Comparison of ENCODE assay signal across 1 cellular context in the genomic region with DNA sequence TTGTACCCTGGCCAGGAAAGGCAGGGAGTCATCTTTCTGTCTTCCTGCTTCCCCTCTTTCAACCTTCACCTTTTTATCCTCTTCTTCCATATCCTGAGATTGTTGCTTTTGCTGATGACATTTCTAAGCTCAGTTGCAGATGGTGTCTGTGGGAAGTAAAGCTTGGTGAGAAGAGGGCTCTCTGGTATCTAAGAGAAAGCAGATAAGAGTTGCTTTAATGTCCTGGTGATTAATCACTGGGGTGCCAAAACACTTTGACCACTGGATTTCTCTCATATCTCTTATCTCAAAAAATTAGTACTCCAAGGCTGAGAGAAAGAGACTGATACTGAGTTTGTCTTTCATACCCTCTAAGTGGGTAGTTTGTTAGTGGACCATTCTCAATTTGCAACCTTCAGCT.
TF ChIP-seq lines count a peak whose summit lies in the region.

No MANE protein-coding gene starts in this region.

TF ChIP-seq in K562, 482 proteins besides CTCF, POLR2A, EP300 and RAD21 (continued from another document and continues in another):
- TF ChIP-seq, protein P1, sequence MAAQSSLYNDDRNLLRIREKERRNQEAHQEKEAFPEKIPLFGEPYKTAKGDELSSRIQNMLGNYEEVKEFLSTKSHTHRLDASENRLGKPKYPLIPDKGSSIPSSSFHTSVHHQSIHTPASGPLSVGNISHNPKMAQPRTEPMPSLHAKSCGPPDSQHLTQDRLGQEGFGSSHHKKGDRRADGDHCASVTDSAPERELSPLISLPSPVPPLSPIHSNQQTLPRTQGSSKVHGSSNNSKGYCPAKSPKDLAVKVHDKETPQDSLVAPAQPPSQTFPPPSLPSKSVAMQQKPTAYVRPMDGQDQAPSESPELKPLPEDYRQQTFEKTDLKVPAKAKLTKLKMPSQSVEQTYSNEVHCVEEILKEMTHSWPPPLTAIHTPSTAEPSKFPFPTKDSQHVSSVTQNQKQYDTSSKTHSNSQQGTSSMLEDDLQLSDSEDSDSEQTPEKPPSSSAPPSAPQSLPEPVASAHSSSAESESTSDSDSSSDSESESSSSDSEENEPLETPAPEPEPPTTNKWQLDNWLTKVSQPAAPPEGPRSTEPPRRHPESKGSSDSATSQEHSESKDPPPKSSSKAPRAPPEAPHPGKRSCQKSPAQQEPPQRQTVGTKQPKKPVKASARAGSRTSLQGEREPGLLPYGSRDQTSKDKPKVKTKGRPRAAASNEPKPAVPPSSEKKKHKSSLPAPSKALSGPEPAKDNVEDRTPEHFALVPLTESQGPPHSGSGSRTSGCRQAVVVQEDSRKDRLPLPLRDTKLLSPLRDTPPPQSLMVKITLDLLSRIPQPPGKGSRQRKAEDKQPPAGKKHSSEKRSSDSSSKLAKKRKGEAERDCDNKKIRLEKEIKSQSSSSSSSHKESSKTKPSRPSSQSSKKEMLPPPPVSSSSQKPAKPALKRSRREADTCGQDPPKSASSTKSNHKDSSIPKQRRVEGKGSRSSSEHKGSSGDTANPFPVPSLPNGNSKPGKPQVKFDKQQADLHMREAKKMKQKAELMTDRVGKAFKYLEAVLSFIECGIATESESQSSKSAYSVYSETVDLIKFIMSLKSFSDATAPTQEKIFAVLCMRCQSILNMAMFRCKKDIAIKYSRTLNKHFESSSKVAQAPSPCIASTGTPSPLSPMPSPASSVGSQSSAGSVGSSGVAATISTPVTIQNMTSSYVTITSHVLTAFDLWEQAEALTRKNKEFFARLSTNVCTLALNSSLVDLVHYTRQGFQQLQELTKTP (IDR thresholded peaks at IDR 0.05; ENCODE audit: low read depth in 1 of 2, partially characterized antibody in 2 of 2) = no peak
- TF ChIP-seq THRAP3 (IDR thresholded peaks at IDR 0.05; ENCODE audit: borderline replicate concordance) (no peak), NR4A1 (CRISPR knock-in tag; IDR thresholded peaks at IDR 0.05) (no peak), NR4A1 (tag; IDR thresholded peaks at IDR 0.05) (no peak), SLC30A9 (CRISPR knock-in tag; IDR thresholded peaks at IDR 0.05) (no peak), NR2F6 (CRISPR knock-in tag; IDR thresholded peaks at IDR 0.05) (no peak), TFAM (CRISPR knock-in tag; conservative IDR thresholded peaks at IDR 0.05) (no peak), L3MBTL2 (IDR thresholded peaks at IDR 0.05) (no peak), HSF4 (CRISPR knock-in tag; IDR thresholded peaks at IDR 0.05; ENCODE audit: borderline replicate concordance) (no peak), ARHGAP35 (IDR thresholded peaks at IDR 0.05; ENCODE audit: partially characterized antibody) (no peak), SMARCB1 (IDR thresholded peaks at IDR 0.05; ENCODE audit: insufficient read length, low read depth) (no peak), LARP7 (IDR thresholded peaks at IDR 0.05) (no peak), PTRF (tag; IDR thresholded peaks at IDR 0.05) (no peak), GABPB1 (CRISPR knock-in tag; IDR thresholded peaks at IDR 0.05) (no peak), ZNF232 (CRISPR knock-in tag; IDR thresholded peaks at IDR 0.05) (no peak), SIRT6 (IDR thresholded peaks at IDR 0.05; ENCODE audit: low read depth, low read length) (no peak), NCOR1 (IDR thresholded peaks at IDR 0.05) (peak; percentile 22), ZNF224 (CRISPR knock-in tag; IDR thresholded peaks at IDR 0.05) (no peak), CTBP1 (IDR thresholded peaks at IDR 0.05; ENCODE audit: borderline replicate concordance) (peak; percentile 79), SNIP1 (IDR thresholded peaks at IDR 0.05; ENCODE audit: low read depth) (no peak), TAL1 (IDR thresholded peaks at IDR 0.05) (peak; percentile 50; the same call in 1 of the 2 replicates), RBM39 (optimal IDR thresholded peaks at IDR 0.05; ENCODE audit: low read depth, low read length) (no peak), DACH1 (IDR thresholded peaks at IDR 0.05; ENCODE audit: partially characterized antibody) (no peak), FOXJ2 (tag; IDR thresholded peaks at IDR 0.05) (no peak), ZKSCAN3 (CRISPR knock-in tag; IDR thresholded peaks at IDR 0.05) (no peak), ZNF133 (CRISPR knock-in tag; IDR thresholded peaks at IDR 0.05) (no peak), SRSF1 (IDR thresholded peaks at IDR 0.05; ENCODE audit: low read depth, low read length) (no peak), KLF16 (IDR thresholded peaks at IDR 0.05) (peak; percentile 30; the same call in 1 of the 2 replicates)
- TF ChIP-seq, protein P2, sequence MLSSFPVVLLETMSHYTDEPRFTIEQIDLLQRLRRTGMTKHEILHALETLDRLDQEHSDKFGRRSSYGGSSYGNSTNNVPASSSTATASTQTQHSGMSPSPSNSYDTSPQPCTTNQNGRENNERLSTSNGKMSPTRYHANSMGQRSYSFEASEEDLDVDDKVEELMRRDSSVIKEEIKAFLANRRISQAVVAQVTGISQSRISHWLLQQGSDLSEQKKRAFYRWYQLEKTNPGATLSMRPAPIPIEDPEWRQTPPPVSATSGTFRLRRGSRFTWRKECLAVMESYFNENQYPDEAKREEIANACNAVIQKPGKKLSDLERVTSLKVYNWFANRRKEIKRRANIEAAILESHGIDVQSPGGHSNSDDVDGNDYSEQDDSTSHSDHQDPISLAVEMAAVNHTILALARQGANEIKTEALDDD (IDR thresholded peaks at IDR 0.05) = peak; percentile 64
- TF ChIP-seq, protein P3, sequence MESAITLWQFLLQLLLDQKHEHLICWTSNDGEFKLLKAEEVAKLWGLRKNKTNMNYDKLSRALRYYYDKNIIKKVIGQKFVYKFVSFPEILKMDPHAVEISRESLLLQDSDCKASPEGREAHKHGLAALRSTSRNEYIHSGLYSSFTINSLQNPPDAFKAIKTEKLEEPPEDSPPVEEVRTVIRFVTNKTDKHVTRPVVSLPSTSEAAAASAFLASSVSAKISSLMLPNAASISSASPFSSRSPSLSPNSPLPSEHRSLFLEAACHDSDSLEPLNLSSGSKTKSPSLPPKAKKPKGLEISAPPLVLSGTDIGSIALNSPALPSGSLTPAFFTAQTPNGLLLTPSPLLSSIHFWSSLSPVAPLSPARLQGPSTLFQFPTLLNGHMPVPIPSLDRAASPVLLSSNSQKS (CRISPR knock-in tag; IDR thresholded peaks at IDR 0.05) = no peak
- TF ChIP-seq, protein P4, sequence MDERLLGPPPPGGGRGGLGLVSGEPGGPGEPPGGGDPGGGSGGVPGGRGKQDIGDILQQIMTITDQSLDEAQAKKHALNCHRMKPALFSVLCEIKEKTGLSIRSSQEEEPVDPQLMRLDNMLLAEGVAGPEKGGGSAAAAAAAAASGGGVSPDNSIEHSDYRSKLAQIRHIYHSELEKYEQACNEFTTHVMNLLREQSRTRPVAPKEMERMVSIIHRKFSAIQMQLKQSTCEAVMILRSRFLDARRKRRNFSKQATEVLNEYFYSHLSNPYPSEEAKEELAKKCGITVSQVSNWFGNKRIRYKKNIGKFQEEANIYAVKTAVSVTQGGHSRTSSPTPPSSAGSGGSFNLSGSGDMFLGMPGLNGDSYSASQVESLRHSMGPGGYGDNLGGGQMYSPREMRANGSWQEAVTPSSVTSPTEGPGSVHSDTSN (CRISPR knock-in tag; IDR thresholded peaks at IDR 0.05; ENCODE audit: low read depth) = peak; percentile 73
- TF ChIP-seq, protein P4 (tag; conservative IDR thresholded peaks at IDR 0.05; ENCODE audit: low read depth) = peak; percentile 92
- TF ChIP-seq, protein P5, sequence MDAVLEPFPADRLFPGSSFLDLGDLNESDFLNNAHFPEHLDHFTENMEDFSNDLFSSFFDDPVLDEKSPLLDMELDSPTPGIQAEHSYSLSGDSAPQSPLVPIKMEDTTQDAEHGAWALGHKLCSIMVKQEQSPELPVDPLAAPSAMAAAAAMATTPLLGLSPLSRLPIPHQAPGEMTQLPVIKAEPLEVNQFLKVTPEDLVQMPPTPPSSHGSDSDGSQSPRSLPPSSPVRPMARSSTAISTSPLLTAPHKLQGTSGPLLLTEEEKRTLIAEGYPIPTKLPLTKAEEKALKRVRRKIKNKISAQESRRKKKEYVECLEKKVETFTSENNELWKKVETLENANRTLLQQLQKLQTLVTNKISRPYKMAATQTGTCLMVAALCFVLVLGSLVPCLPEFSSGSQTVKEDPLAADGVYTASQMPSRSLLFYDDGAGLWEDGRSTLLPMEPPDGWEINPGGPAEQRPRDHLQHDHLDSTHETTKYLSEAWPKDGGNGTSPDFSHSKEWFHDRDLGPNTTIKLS (IDR thresholded peaks at IDR 0.05; ENCODE audit: borderline replicate concordance, low read depth) = no peak
- TF ChIP-seq, protein P6, sequence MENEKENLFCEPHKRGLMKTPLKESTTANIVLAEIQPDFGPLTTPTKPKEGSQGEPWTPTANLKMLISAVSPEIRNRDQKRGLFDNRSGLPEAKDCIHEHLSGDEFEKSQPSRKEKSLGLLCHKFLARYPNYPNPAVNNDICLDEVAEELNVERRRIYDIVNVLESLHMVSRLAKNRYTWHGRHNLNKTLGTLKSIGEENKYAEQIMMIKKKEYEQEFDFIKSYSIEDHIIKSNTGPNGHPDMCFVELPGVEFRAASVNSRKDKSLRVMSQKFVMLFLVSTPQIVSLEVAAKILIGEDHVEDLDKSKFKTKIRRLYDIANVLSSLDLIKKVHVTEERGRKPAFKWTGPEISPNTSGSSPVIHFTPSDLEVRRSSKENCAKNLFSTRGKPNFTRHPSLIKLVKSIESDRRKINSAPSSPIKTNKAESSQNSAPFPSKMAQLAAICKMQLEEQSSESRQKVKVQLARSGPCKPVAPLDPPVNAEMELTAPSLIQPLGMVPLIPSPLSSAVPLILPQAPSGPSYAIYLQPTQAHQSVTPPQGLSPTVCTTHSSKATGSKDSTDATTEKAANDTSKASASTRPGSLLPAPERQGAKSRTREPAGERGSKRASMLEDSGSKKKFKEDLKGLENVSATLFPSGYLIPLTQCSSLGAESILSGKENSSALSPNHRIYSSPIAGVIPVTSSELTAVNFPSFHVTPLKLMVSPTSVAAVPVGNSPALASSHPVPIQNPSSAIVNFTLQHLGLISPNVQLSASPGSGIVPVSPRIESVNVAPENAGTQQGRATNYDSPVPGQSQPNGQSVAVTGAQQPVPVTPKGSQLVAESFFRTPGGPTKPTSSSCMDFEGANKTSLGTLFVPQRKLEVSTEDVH (IDR thresholded peaks at IDR 0.05; ENCODE audit: low read depth, partially characterized antibody) = no peak
- TF ChIP-seq, protein P7, sequence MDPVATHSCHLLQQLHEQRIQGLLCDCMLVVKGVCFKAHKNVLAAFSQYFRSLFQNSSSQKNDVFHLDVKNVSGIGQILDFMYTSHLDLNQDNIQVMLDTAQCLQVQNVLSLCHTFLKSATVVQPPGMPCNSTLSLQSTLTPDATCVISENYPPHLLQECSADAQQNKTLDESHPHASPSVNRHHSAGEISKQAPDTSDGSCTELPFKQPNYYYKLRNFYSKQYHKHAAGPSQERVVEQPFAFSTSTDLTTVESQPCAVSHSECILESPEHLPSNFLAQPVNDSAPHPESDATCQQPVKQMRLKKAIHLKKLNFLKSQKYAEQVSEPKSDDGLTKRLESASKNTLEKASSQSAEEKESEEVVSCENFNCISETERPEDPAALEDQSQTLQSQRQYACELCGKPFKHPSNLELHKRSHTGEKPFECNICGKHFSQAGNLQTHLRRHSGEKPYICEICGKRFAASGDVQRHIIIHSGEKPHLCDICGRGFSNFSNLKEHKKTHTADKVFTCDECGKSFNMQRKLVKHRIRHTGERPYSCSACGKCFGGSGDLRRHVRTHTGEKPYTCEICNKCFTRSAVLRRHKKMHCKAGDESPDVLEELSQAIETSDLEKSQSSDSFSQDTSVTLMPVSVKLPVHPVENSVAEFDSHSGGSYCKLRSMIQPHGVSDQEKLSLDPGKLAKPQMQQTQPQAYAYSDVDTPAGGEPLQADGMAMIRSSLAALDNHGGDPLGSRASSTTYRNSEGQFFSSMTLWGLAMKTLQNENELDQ (CRISPR knock-in tag; IDR thresholded peaks at IDR 0.05; ENCODE audit: borderline replicate concordance) = no peak
- TF ChIP-seq, protein P8, sequence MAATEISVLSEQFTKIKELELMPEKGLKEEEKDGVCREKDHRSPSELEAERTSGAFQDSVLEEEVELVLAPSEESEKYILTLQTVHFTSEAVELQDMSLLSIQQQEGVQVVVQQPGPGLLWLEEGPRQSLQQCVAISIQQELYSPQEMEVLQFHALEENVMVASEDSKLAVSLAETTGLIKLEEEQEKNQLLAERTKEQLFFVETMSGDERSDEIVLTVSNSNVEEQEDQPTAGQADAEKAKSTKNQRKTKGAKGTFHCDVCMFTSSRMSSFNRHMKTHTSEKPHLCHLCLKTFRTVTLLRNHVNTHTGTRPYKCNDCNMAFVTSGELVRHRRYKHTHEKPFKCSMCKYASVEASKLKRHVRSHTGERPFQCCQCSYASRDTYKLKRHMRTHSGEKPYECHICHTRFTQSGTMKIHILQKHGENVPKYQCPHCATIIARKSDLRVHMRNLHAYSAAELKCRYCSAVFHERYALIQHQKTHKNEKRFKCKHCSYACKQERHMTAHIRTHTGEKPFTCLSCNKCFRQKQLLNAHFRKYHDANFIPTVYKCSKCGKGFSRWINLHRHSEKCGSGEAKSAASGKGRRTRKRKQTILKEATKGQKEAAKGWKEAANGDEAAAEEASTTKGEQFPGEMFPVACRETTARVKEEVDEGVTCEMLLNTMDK (IDR thresholded peaks at IDR 0.05; ENCODE audit: borderline replicate concordance, insufficient read depth, low read depth, low read length, poor library complexity, severe bottlenecking) = no peak
